Comparison of ENCODE assay signal across 8 cellular contexts in genomic region chr19:45526143-45526542, GRCh38. TPM values are rescaled to one million over a fixed set of nuclear protein-coding genes. Genes with fewer than 3 reads are reported as not detected.
A peak's percentile ranks its signal among the peaks of the same experiment; 100 is the strongest.
DNase-seq lines count a peak whose midpoint lies in the region; ATAC-seq and TF ChIP-seq lines count a peak whose summit lies in the region.

No MANE protein-coding gene starts in this region.

- peaks cover 44% of the 10 kb centered on the region for H3K36me3 Mint-ChIP-seq in activated CD4-positive, alpha-beta T cell treated with anti-CD3 and anti-CD28 coated beads for 36 hours (ENCODE audit: low read depth)

- H3K27me3 ChIP-seq in right lobe of liver, result no peaks in the 10 kb centered on the region

- H3K9me3 Mint-ChIP-seq in activated CD4-positive, alpha-beta T cell treated with anti-CD3 and anti-CD28 coated beads for 36 hours (ENCODE audit: low read depth), result no peaks in the 10 kb centered on the region

- DNase-seq in DMS53 (lab: John Stamatoyannopoulos, UW) (peak; percentile 66), NCI-H1930 (lab: John Stamatoyannopoulos, UW) (peak; percentile 58 to 76), cerebellar cortex (ENCODE audit: low spot score) (peak; percentile 78), right lobe of liver (peak in 2 of 3 donors; percentile 55 to 70)
- DNase-seq in central memory CD4-positive, alpha-beta T cell, result no peak
- no peak for DNase-seq in activated naive CD4-positive, alpha-beta T cell treated with anti-CD3 and anti-CD28 coated beads, Interleukin-2, amount 50 U/mL, for 16 hours
- DNase-seq in activated CD4-positive, alpha-beta T cell treated with anti-CD3 and anti-CD28 coated beads for 36 hours, result no peak
- DNase-seq in stimulated activated naive CD8-positive, alpha-beta T cell treated with anti-CD3 and anti-CD28 coated beads, Interleukin-15, Interleukin-2, amounts not matched to agents 100 U/mL and 50 U/mL, for 24 hours, result no peak

- TF ChIP-seq CTCF in right lobe of liver (IDR thresholded peaks at IDR 0.05), result no peak

- no peak overlapping the region for H3K27ac Mint-ChIP-seq in activated CD4-positive, alpha-beta T cell treated with anti-CD3 and anti-CD28 coated beads for 36 hours

- H3K36me3 ChIP-seq in right lobe of liver, result peaks cover 0 to 21% (median 12%) of the 10 kb centered on the region in 4 donors

- H3K4me1 ChIP-seq in right lobe of liver, result peaks cover 0 to 34% (median 0%) of the 10 kb centered on the region in 4 donors

- intact Hi-C loops in right lobe of liver (cut with DNase I), result loop anchor here (10.0 kb wide), 3 partner anchors 49 to 119 kb away; partner anchors contain the start of gene EML2 (in 1 of the 2)
- intact Hi-C loops in activated CD4-positive, alpha-beta T cell treated with anti-CD3 and anti-CD28 coated beads for 36 hours (cut with DNase I, micrococcal nuclease), result no loop called here

- peaks cover 2% of the 10 kb centered on the region for H3K27me3 Mint-ChIP-seq in activated CD4-positive, alpha-beta T cell treated with anti-CD3 and anti-CD28 coated beads for 36 hours

- POLR2A ChIA-PET in activated CD4-positive, alpha-beta T cell treated with anti-CD3 and anti-CD28 coated beads for 36 hours (lab: Charles Lee), result interaction anchor here (0.6 kb wide), 1 partner anchor 32 kb away, joined by 3 read pairs; no protein-coding TSS in a partner anchor

- H3K4me3 ChIP-seq in right lobe of liver, result no peak overlapping the region

- H3K4me1 Mint-ChIP-seq in activated CD4-positive, alpha-beta T cell treated with anti-CD3 and anti-CD28 coated beads for 36 hours, result peaks cover 19% of the 10 kb centered on the region

- 62% methylated on average over 9 of the region's 9 CpGs for WGBS in right lobe of liver (ENCODE audit: insufficient coverage, low coverage, low lambda C conversion rate, missing lambda C conversion rate)

- H3K9me3 ChIP-seq in right lobe of liver, result no peaks in the 10 kb centered on the region

- TF ChIP-seq POLR2A in right lobe of liver (IDR thresholded peaks at IDR 0.05), result no peak

- no peak overlapping the region for H3K4me3 Mint-ChIP-seq in activated CD4-positive, alpha-beta T cell treated with anti-CD3 and anti-CD28 coated beads for 36 hours

- ATAC-seq in right lobe of liver, result peak; percentile 47 to 67 (median 59)
- no peak for ATAC-seq in activated CD4-positive, alpha-beta T cell treated with anti-CD3 and anti-CD28 coated beads for 36 hours
- ATAC-seq in stimulated activated naive CD8-positive, alpha-beta T cell treated with anti-CD3 and anti-CD28 coated beads, Interleukin-15, Interleukin-2, amounts not matched to agents 100 U/mL and 50 U/mL, for 24 hours, result no peak

- no peak overlapping the region for H3K27ac ChIP-seq in right lobe of liver

- CTCF ChIA-PET in activated CD4-positive, alpha-beta T cell treated with anti-CD3 and anti-CD28 coated beads for 36 hours (lab: Charles Lee), result interaction anchor here (0.9 to 2.5 kb wide), 3 partner anchors 13 to 155 kb away, joined by 3 to 6 read pairs (median 6); no protein-coding TSS in a partner anchor

RNA-seq across cellular contexts. Expression of gene VASP, which starts 18.9 kb away (rescaled TPM):
- 10 to 100 TPM; 19.4 to 64.1 (median 30.6) TPM for total RNA-seq in right lobe of liver
- 100 to 1,000 TPM; 152 to 153 TPM for total RNA-seq in activated CD4-positive, alpha-beta T cell treated with anti-CD3 and anti-CD28 coated beads for 36 hours

RNA-seq across cellular contexts. Expression of gene PPM1N, which starts 27.9 kb away (rescaled TPM):
- total RNA-seq in right lobe of liver, result 1 to 10 TPM in 2 of 6 experiments, under 1 TPM in 3, not detected in 1; 0.32 to 2.0 (median 0.51) TPM
- 1 to 10 TPM; 2.8 to 3.1 TPM for total RNA-seq in activated CD4-positive, alpha-beta T cell treated with anti-CD3 and anti-CD28 coated beads for 36 hours

RNA-seq across cellular contexts. Expression of gene RTN2, which starts 29.3 kb away (rescaled TPM):
- 1 to 10 TPM; 1.5 to 7.2 (median 2.9) TPM for total RNA-seq in right lobe of liver
- total RNA-seq in activated CD4-positive, alpha-beta T cell treated with anti-CD3 and anti-CD28 coated beads for 36 hours, result 1 to 10 TPM; 2.0 to 3.2 TPM

RNA-seq across cellular contexts. Expression of gene FOSB, which starts 58.3 kb away (rescaled TPM):
- total RNA-seq in right lobe of liver, result 1 to 10 TPM in 1 of 6 experiments, under 1 TPM in 5; 0.19 to 1.2 (median 0.44) TPM
- total RNA-seq in activated CD4-positive, alpha-beta T cell treated with anti-CD3 and anti-CD28 coated beads for 36 hours, result 1 to 10 TPM; 7.3 to 7.7 TPM

RNA-seq across cellular contexts. Expression of gene OPA3, which starts 58.5 kb away (rescaled TPM):
- total RNA-seq in right lobe of liver, result 10 to 100 TPM in 2 of 6 experiments, 1 to 10 TPM in 4; 6.7 to 18.1 (median 8.1) TPM
- 10 to 100 TPM; 13.8 to 14.4 TPM for total RNA-seq in activated CD4-positive, alpha-beta T cell treated with anti-CD3 and anti-CD28 coated beads for 36 hours

Comparison
In these comparisons a context has a peak if more than half of its experiments do, and no peak if none do; other contexts are left out.
1. DNase-seq: peak in DMS53 (single experiment), NCI-H1930 (2 of 2), cerebellar cortex (single experiment) and right lobe of liver (2 of 3); none in central memory CD4-positive, alpha-beta T cell (single experiment), activated naive CD4-positive, alpha-beta T cell treated with anti-CD3 and anti-CD28 coated beads, Interleukin-2, amount 50 U/mL, for 16 hours (single experiment), activated CD4-positive, alpha-beta T cell treated with anti-CD3 and anti-CD28 coated beads for 36 hours (single experiment) and stimulated activated naive CD8-positive, alpha-beta T cell treated with anti-CD3 and anti-CD28 coated beads, Interleukin-15, Interleukin-2, amounts not matched to agents 100 U/mL and 50 U/mL, for 24 hours (single experiment).
2. ATAC-seq: peak in right lobe of liver (4 of 4); none in activated CD4-positive, alpha-beta T cell treated with anti-CD3 and anti-CD28 coated beads for 36 hours (single experiment) and stimulated activated naive CD8-positive, alpha-beta T cell treated with anti-CD3 and anti-CD28 coated beads, Interleukin-15, Interleukin-2, amounts not matched to agents 100 U/mL and 50 U/mL, for 24 hours (single experiment).
3. intact Hi-C loops: an anchor here in right lobe of liver (10.0 kb wide); none called in activated CD4-positive, alpha-beta T cell treated with anti-CD3 and anti-CD28 coated beads for 36 hours.